11 cellular contexts compared by ENCODE assay signal in the genomic region with DNA sequence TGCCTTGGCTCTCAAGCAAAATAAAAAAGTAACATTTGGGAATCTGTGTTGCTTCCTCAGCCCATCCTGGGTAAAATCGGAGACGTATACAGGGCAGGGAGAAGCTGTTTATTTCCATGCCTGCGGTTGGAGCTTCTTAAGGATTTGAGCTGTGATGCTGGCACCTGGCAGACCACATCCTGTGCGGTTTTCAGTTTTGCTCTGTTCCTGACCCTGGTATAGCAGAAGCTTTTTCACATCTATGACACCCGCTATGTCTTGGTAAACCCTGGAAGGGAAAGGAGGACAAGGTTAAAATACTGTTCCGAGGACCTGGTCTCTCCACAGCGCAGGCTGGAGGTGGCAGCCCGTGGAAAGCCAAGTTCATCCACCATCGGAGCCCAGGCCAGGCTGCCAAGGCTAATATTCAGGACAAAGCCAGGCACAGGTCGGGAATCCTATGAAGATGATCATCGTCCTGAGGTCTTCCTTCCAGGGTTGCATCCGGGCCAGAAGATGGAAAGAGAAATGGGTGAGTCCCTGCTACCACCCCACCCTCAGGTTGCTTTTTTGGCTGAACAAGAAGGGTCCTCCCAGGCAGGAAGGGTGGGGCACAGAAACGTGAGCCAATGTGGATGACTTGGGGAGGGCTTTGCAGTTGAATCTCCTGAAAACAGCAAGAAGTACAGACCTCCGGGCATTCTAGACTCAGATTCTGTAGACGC. TPM values are rescaled to one million over a fixed set of nuclear protein-coding genes. Genes with fewer than 3 reads are reported as not detected.
A peak's percentile ranks its signal among the peaks of the same experiment; 100 is the strongest.
DNase-seq lines count a peak whose midpoint lies in the region; ATAC-seq, FAIRE-seq and TF ChIP-seq lines count a peak whose summit lies in the region.
"Not testable (repeated sequence)": the region's sequence is repeated elsewhere in the genome, so short reads cannot be mapped to it uniquely, and the experiment has no call there.
"Had no signal": no experiment of that assay in that cellular context is flagged by ENCODE, and none has a peak within 500 bp of the region (broad histone marks: within the 10 kb centered on the region; RNA-seq: fewer than 3 reads in every experiment).

No MANE protein-coding gene starts in this region.

- H3K27me3 Mint-ChIP-seq in T-cell, result peaks cover 8 to 52% of the 10 kb centered on the region in 2 donors
- peaks cover 42% of the 10 kb centered on the region for H3K27me3 Mint-ChIP-seq in activated CD4-positive, alpha-beta memory T cell treated with anti-CD3 and anti-CD28 coated beads, Interleukin-2, amount 10 ng/mL, durations not matched to agents 7 days and 5 days
- H3K27me3 Mint-ChIP-seq in activated naive CD4-positive, alpha-beta T cell treated with anti-CD3 and anti-CD28 coated beads, Interleukin-2, amount 10 ng/mL, durations not matched to agents 7 days and 5 days, result peaks cover 69% of the 10 kb centered on the region
- H3K27me3 Mint-ChIP-seq in effector memory CD8-positive, alpha-beta T cell, result peaks cover 10 to 50% of the 10 kb centered on the region in 2 donors

- peaks cover 22 to 43% (median 24%) of the 10 kb centered on the region in 3 donors for H3K4me1 Mint-ChIP-seq in T-cell
- H3K4me1 Mint-ChIP-seq in activated CD4-positive, alpha-beta memory T cell treated with anti-CD3 and anti-CD28 coated beads, Interleukin-2, amount 10 ng/mL, durations not matched to agents 7 days and 5 days, result peaks cover 30% of the 10 kb centered on the region
- H3K4me1 Mint-ChIP-seq in activated naive CD4-positive, alpha-beta T cell treated with anti-CD3 and anti-CD28 coated beads, Interleukin-2, amount 10 ng/mL, durations not matched to agents 7 days and 5 days, result peaks cover 34% of the 10 kb centered on the region
- H3K4me1 Mint-ChIP-seq in effector memory CD8-positive, alpha-beta T cell (ENCODE audit: low read depth in 2 of 2), result peaks cover 16 to 26% of the 10 kb centered on the region in 2 donors
- peaks cover 17% of the 10 kb centered on the region for H3K4me1 Mint-ChIP-seq in stimulated activated effector memory CD8-positive, alpha-beta T cell treated with anti-CD3 and anti-CD28 coated beads, Interleukin-12 subunit alpha, Interleukin-12 subunit beta, amount 100 ng/mL, for 72 hours

- H2AFZ ChIP-seq in Loucy (ENCODE audit: low read length), result not testable (repeated sequence)

- H3K4me1 ChIP-seq in BLaER1 treated with 17β-estradiol and CSF1 and Interleukin-3, amounts not matched to agents 10 nM and 100 nM, result peaks cover 0 to 68% (median 53%) of the 10 kb centered on the region in 10 experiments; a peak in 17 of 20 replicates
- not testable (repeated sequence) for H3K4me1 ChIP-seq in Loucy (ENCODE audit: insufficient read depth, low read length, poor library complexity, severe bottlenecking)

- not testable (repeated sequence) for H3K27ac Mint-ChIP-seq in T-cell; activated CD4-positive, alpha-beta memory T cell treated with anti-CD3 and anti-CD28 coated beads, Interleukin-2, amount 10 ng/mL, durations not matched to agents 7 days and 5 days; activated naive CD4-positive, alpha-beta T cell treated with anti-CD3 and anti-CD28 coated beads, Interleukin-2, amount 10 ng/mL, durations not matched to agents 7 days and 5 days; effector memory CD8-positive, alpha-beta T cell; stimulated activated effector memory CD8-positive, alpha-beta T cell treated with anti-CD3 and anti-CD28 coated beads, Interleukin-12 subunit alpha, Interleukin-12 subunit beta, amount 100 ng/mL, for 72 hours

- H3K79me2 ChIP-seq in Loucy (ENCODE audit: insufficient read depth, low read length), result not testable (repeated sequence)

- peak overlapping the region; percentile 51 to 74 (median 72); a peak in 21 of 22 replicates for H3K9ac ChIP-seq in BLaER1 treated with 17β-estradiol and CSF1 and Interleukin-3, amounts not matched to agents 10 nM and 100 nM
- peak overlapping the region; percentile 71 for H3K9ac ChIP-seq in Loucy (ENCODE audit: low read depth, low read length, poor library complexity, severe bottlenecking)

- POLR2A ChIA-PET in T-cell (lab: Charles Lee); activated CD4-positive, alpha-beta memory T cell treated with anti-CD3 and anti-CD28 coated beads, Interleukin-2, amount 10 ng/mL, durations not matched to agents 7 days and 5 days (lab: Charles Lee): not testable (repeated sequence)

- H3K9me3 ChIP-seq in BLaER1 treated with 17β-estradiol and CSF1 and Interleukin-3, amounts not matched to agents 10 nM and 100 nM (replicated peaks in 1 of 11); Loucy (ENCODE audit: insufficient read depth, low read depth, low read length): not testable (repeated sequence)

- peak overlapping the region; percentile 13 to 67 (median 28) for H3K4me3 Mint-ChIP-seq in T-cell
- not testable (repeated sequence) for H3K4me3 Mint-ChIP-seq in activated CD4-positive, alpha-beta memory T cell treated with anti-CD3 and anti-CD28 coated beads, Interleukin-2, amount 10 ng/mL, durations not matched to agents 7 days and 5 days; stimulated activated effector memory CD8-positive, alpha-beta T cell treated with anti-CD3 and anti-CD28 coated beads, Interleukin-12 subunit alpha, Interleukin-12 subunit beta, amount 100 ng/mL, for 72 hours
- peak overlapping the region; percentile 38 for H3K4me3 Mint-ChIP-seq in activated naive CD4-positive, alpha-beta T cell treated with anti-CD3 and anti-CD28 coated beads, Interleukin-2, amount 10 ng/mL, durations not matched to agents 7 days and 5 days
- H3K4me3 Mint-ChIP-seq in effector memory CD8-positive, alpha-beta T cell, result peak overlapping the region; percentile 50 to 52

- peak; percentile 38 for FAIRE-seq in GM12892 (lab: Jason Lieb, UNC)

- not testable (repeated sequence) for TF ChIP-seq CTCF in Loucy (conservative IDR thresholded peaks at IDR 0.05; ENCODE audit: low read length)

- not testable (repeated sequence) for H3K9me3 Mint-ChIP-seq in T-cell; activated CD4-positive, alpha-beta memory T cell treated with anti-CD3 and anti-CD28 coated beads, Interleukin-2, amount 10 ng/mL, durations not matched to agents 7 days and 5 days; activated naive CD4-positive, alpha-beta T cell treated with anti-CD3 and anti-CD28 coated beads, Interleukin-2, amount 10 ng/mL, durations not matched to agents 7 days and 5 days; effector memory CD8-positive, alpha-beta T cell; stimulated activated effector memory CD8-positive, alpha-beta T cell treated with anti-CD3 and anti-CD28 coated beads, Interleukin-12 subunit alpha, Interleukin-12 subunit beta, amount 100 ng/mL, for 72 hours

- peaks cover 0 to 60% (median 0%) of the 10 kb centered on the region in 11 experiments; a peak in 4 of 22 replicates for H3K27me3 ChIP-seq in BLaER1 treated with 17β-estradiol and CSF1 and Interleukin-3, amounts not matched to agents 10 nM and 100 nM
- not testable (repeated sequence) for H3K27me3 ChIP-seq in Loucy (ENCODE audit: insufficient read depth, low read length, poor library complexity, severe bottlenecking)

- DNase-seq in GM12892 (ENCODE audit: insufficient read length); T-cell; effector memory CD8-positive, alpha-beta T cell; stimulated activated effector memory CD8-positive, alpha-beta T cell treated with anti-CD3 and anti-CD28 coated beads, Interleukin-12 subunit alpha, Interleukin-12 subunit beta, amount 100 ng/mL, for 72 hours (ENCODE audit: low spot score in 2 of 2): not testable (repeated sequence)
- DNase-seq in activated CD4-positive, alpha-beta memory T cell treated with anti-CD3 and anti-CD28 coated beads, Interleukin-2, amount 10 ng/mL, durations not matched to agents 7 days and 5 days, result peak; percentile 52
- peak; percentile 61 for DNase-seq in activated naive CD4-positive, alpha-beta T cell treated with anti-CD3 and anti-CD28 coated beads, Interleukin-2, amount 10 ng/mL, durations not matched to agents 7 days and 5 days

- H3K36me3 Mint-ChIP-seq in T-cell; activated CD4-positive, alpha-beta memory T cell treated with anti-CD3 and anti-CD28 coated beads, Interleukin-2, amount 10 ng/mL, durations not matched to agents 7 days and 5 days (ENCODE audit: low read depth); activated naive CD4-positive, alpha-beta T cell treated with anti-CD3 and anti-CD28 coated beads, Interleukin-2, amount 10 ng/mL, durations not matched to agents 7 days and 5 days; effector memory CD8-positive, alpha-beta T cell (ENCODE audit: insufficient read depth); stimulated activated effector memory CD8-positive, alpha-beta T cell treated with anti-CD3 and anti-CD28 coated beads, Interleukin-12 subunit alpha, Interleukin-12 subunit beta, amount 100 ng/mL, for 72 hours: not testable (repeated sequence)

- H4K20me1 ChIP-seq in BLaER1 treated with 17β-estradiol and CSF1 and Interleukin-3, amounts not matched to agents 10 nM and 100 nM; Loucy (ENCODE audit: insufficient read depth, low read length, poor library complexity, severe bottlenecking): not testable (repeated sequence)

- not testable (repeated sequence) for TF ChIP-seq POLR2A in GM12892 (IDR thresholded peaks at IDR 0.05; ENCODE audit: low read depth, low read length)

- not testable (repeated sequence) for H3F3A ChIP-seq in Loucy (ENCODE audit: low read depth)

- CTCF ChIA-PET in T-cell (lab: Charles Lee); activated naive CD4-positive, alpha-beta T cell treated with anti-CD3 and anti-CD28 coated beads, Interleukin-2, amount 10 ng/mL, durations not matched to agents 7 days and 5 days (lab: Charles Lee): not testable (repeated sequence)
- CTCF ChIA-PET in activated CD4-positive, alpha-beta memory T cell treated with anti-CD3 and anti-CD28 coated beads, Interleukin-2, amount 10 ng/mL, durations not matched to agents 7 days and 5 days (lab: Charles Lee), result interaction anchor here (1.1 kb wide), 1 partner anchor 17 kb away, joined by 4 read pairs; no protein-coding TSS in a partner anchor

- peak overlapping the region; percentile 38 to 65 (median 54) for H3K4me3 ChIP-seq in BLaER1 treated with 17β-estradiol and CSF1 and Interleukin-3, amounts not matched to agents 10 nM and 100 nM
- peak overlapping the region; percentile 70 for H3K4me3 ChIP-seq in Loucy (ENCODE audit: low read length, poor library complexity, severe bottlenecking)

- H3K36me3 ChIP-seq in BLaER1 treated with 17β-estradiol and CSF1 and Interleukin-3, amounts not matched to agents 10 nM and 100 nM; Loucy (ENCODE audit: insufficient read depth, low read length): not testable (repeated sequence)

- ATAC-seq in T-cell (replicated peaks in 1 of 4), result peak; percentile 54 to 87 (median 77)
- peak; percentile 88 for ATAC-seq in effector memory CD8-positive, alpha-beta T cell (replicated peaks)
- peak; percentile 74 for ATAC-seq in stimulated activated effector memory CD8-positive, alpha-beta T cell treated with anti-CD3 and anti-CD28 coated beads, Interleukin-12 subunit alpha, Interleukin-12 subunit beta, amount 100 ng/mL, for 72 hours

- peak overlapping the region in 10 of 11 experiments; percentile 51 to 76 (median 71); a peak in 21 of 22 replicates for H3K27ac ChIP-seq in BLaER1 treated with 17β-estradiol and CSF1 and Interleukin-3, amounts not matched to agents 10 nM and 100 nM

- not testable (repeated sequence) for H3K9me2 ChIP-seq in Loucy (replicated peaks; ENCODE audit: low read depth, low read length)

- H3K4me2 ChIP-seq in BLaER1 treated with 17β-estradiol and CSF1 and Interleukin-3, amounts not matched to agents 10 nM and 100 nM, result peak overlapping the region; percentile 35 to 72 (median 66); a peak in 20 of 22 replicates
- H3K4me2 ChIP-seq in Loucy (ENCODE audit: low read depth, low read length, poor library complexity, severe bottlenecking), result peak overlapping the region; percentile 66

RNA-seq across cellular contexts. Expression of a gene that starts 4.7 kb away (rescaled TPM):
- polyA plus RNA-seq in GM12892 (2012; ENCODE audit: missing spikeins), result not detected
- total RNA-seq in T-cell, result 10 to 100 TPM in 1 of 5 donors, 1 to 10 TPM in 3, under 1 TPM in 1; 0.49 to 16.7 (median 1.3) TPM
- 1 to 10 TPM; 2.4 to 3.8 TPM for total RNA-seq in activated CD4-positive, alpha-beta memory T cell treated with anti-CD3 and anti-CD28 coated beads, Interleukin-2, amount 10 ng/mL, durations not matched to agents 7 days and 5 days
- total RNA-seq: H7, NCI-H460 had no signal
- polyA plus RNA-seq: A549 had no signal

RNA-seq across cellular contexts. Expression of a gene that starts 24.8 kb away (rescaled TPM):
- 2.4 TPM for polyA plus RNA-seq in GM12892 (2012; ENCODE audit: missing spikeins)
- total RNA-seq in T-cell, result under 1 TPM in 1 of 5 donors, not detected in 4; 0.43 TPM
- total RNA-seq in activated CD4-positive, alpha-beta memory T cell treated with anti-CD3 and anti-CD28 coated beads, Interleukin-2, amount 10 ng/mL, durations not matched to agents 7 days and 5 days, result not detected
- polyA plus RNA-seq: A549 had no signal

RNA-seq across cellular contexts. Expression of a gene that starts 34.3 kb away (rescaled TPM):
- 0.98 TPM for polyA plus RNA-seq in GM12892 (2012; ENCODE audit: missing spikeins)
- 1 to 10 TPM; 2.2 to 7.9 (median 7.5) TPM for total RNA-seq in T-cell
- total RNA-seq in activated CD4-positive, alpha-beta memory T cell treated with anti-CD3 and anti-CD28 coated beads, Interleukin-2, amount 10 ng/mL, durations not matched to agents 7 days and 5 days, result 1 to 10 TPM; 8.5 to 8.7 TPM

RNA-seq across cellular contexts. Expression of a gene that starts 48.9 kb away (rescaled TPM):
- polyA plus RNA-seq in GM12892 (2012; ENCODE audit: missing spikeins), result 60.4 TPM
- 100 to 1,000 TPM; 506 to 622 (median 618) TPM for total RNA-seq in T-cell
- 100 to 1,000 TPM; 231 to 233 TPM for total RNA-seq in activated CD4-positive, alpha-beta memory T cell treated with anti-CD3 and anti-CD28 coated beads, Interleukin-2, amount 10 ng/mL, durations not matched to agents 7 days and 5 days
